10 cellular contexts compared by ENCODE assay signal in genomic region chr10:88996927-88997326, GRCh38. TPM values are rescaled to one million over a fixed set of nuclear protein-coding genes. Genes with fewer than 3 reads are reported as not detected.
DNase-seq lines count a peak whose midpoint lies in the region; ATAC-seq and TF ChIP-seq lines count a peak whose summit lies in the region.
"Had no signal": no experiment of that assay in that cellular context is flagged by ENCODE, and none has a peak within 500 bp of the region (broad histone marks: within the 10 kb centered on the region; RNA-seq: fewer than 3 reads in every experiment).

No MANE protein-coding gene starts in this region.

- no peak for TF ChIP-seq CTCF in mesothelial cell of epicardium (IDR thresholded peaks at IDR 0.05; ENCODE audit: unreplicated experiment)

- H3K4me1 Mint-ChIP-seq in stimulated activated effector memory CD8-positive, alpha-beta T cell treated with anti-CD3 and anti-CD28 coated beads, Interleukin-12 subunit alpha, Interleukin-12 subunit beta, amount 100 ng/mL, for 72 hours, result peaks cover 72% of the 10 kb centered on the region
- H3K4me1 Mint-ChIP-seq in mesothelial cell of epicardium, result peaks cover 21% of the 10 kb centered on the region

- ATAC-seq in GM18907 (IDR thresholded peaks at IDR 0.05; ENCODE audit: unreplicated experiment) (peak; percentile 60), HG02798 (IDR thresholded peaks at IDR 0.05; ENCODE audit: poor library complexity, unreplicated experiment) (peak; percentile 57), GM21528 (IDR thresholded peaks at IDR 0.05; ENCODE audit: low FRiP score, unreplicated experiment) (no peak)
- ATAC-seq in stimulated activated effector memory CD8-positive, alpha-beta T cell treated with anti-CD3 and anti-CD28 coated beads, Interleukin-12 subunit alpha, Interleukin-12 subunit beta, amount 100 ng/mL, for 72 hours, result no peak
- ATAC-seq: sciatic nerve had no signal

- H3K27me3 Mint-ChIP-seq in mesothelial cell of epicardium (ENCODE audit: low read depth), result no peaks in the 10 kb centered on the region
- H3K27me3 Mint-ChIP-seq: stimulated activated naive CD8-positive, alpha-beta T cell treated with anti-CD3 and anti-CD28 coated beads, Interleukin-15, Interleukin-2, amounts not matched to agents 100 ng/mL and 50 ng/mL, for 24 hours had no signal

- H3K27ac Mint-ChIP-seq in stimulated activated effector memory CD8-positive, alpha-beta T cell treated with anti-CD3 and anti-CD28 coated beads, Interleukin-12 subunit alpha, Interleukin-12 subunit beta, amount 100 ng/mL, for 72 hours, result no peak overlapping the region
- H3K27ac Mint-ChIP-seq in mesothelial cell of epicardium, result no peak overlapping the region
- H3K27ac Mint-ChIP-seq: stimulated activated naive CD8-positive, alpha-beta T cell treated with anti-CD3 and anti-CD28 coated beads, Interleukin-15, Interleukin-2, amounts not matched to agents 100 ng/mL and 50 ng/mL, for 24 hours had no signal

- H3K4me3 Mint-ChIP-seq in stimulated activated effector memory CD8-positive, alpha-beta T cell treated with anti-CD3 and anti-CD28 coated beads, Interleukin-12 subunit alpha, Interleukin-12 subunit beta, amount 100 ng/mL, for 72 hours, result peak overlapping the region; percentile 74
- no peak overlapping the region for H3K4me3 Mint-ChIP-seq in mesothelial cell of epicardium
- H3K4me3 Mint-ChIP-seq: stimulated activated naive CD8-positive, alpha-beta T cell treated with anti-CD3 and anti-CD28 coated beads, Interleukin-15, Interleukin-2, amounts not matched to agents 100 ng/mL and 50 ng/mL, for 24 hours had no signal

- DNase-seq in NOMO-1 treated with dmso at 0.1 percent for 144 hours (lab: John Stamatoyannopoulos, UW; ENCODE audit: unreplicated experiment) (peak; percentile 61), NCI-H510A treated with DMSO at 0.1 percent for 48 hours (lab: John Stamatoyannopoulos, UW) (no peak), mesothelial cell of epicardium (ENCODE audit: low spot score in 2 of 2, unreplicated experiment in 2 of 2) (no peak)
- no peak for DNase-seq in stimulated activated effector memory CD8-positive, alpha-beta T cell treated with anti-CD3 and anti-CD28 coated beads, Interleukin-12 subunit alpha, Interleukin-12 subunit beta, amount 100 ng/mL, for 72 hours (ENCODE audit: low spot score in 2 of 2)
- DNase-seq: erythroblast had no signal

- peaks cover 67% of the 10 kb centered on the region for H3K36me3 Mint-ChIP-seq in stimulated activated effector memory CD8-positive, alpha-beta T cell treated with anti-CD3 and anti-CD28 coated beads, Interleukin-12 subunit alpha, Interleukin-12 subunit beta, amount 100 ng/mL, for 72 hours
- H3K36me3 Mint-ChIP-seq in mesothelial cell of epicardium, result no peaks in the 10 kb centered on the region

- no peaks in the 10 kb centered on the region for H3K9me3 Mint-ChIP-seq in stimulated activated effector memory CD8-positive, alpha-beta T cell treated with anti-CD3 and anti-CD28 coated beads, Interleukin-12 subunit alpha, Interleukin-12 subunit beta, amount 100 ng/mL, for 72 hours
- no peaks in the 10 kb centered on the region for H3K9me3 Mint-ChIP-seq in mesothelial cell of epicardium
- H3K9me3 Mint-ChIP-seq: stimulated activated naive CD8-positive, alpha-beta T cell treated with anti-CD3 and anti-CD28 coated beads, Interleukin-15, Interleukin-2, amounts not matched to agents 100 ng/mL and 50 ng/mL, for 24 hours had no signal

RNA-seq across cellular contexts. Expression of gene FAS, which starts 6.3 kb away (rescaled TPM):
- total RNA-seq in mesothelial cell of epicardium, result 6.1 to 6.8 TPM (median 6.3 TPM) in 3 replicates

RNA-seq across cellular contexts. Expression of gene ACTA2, which starts 44.4 kb away (rescaled TPM):
- 126 to 133 TPM (median 126 TPM) in 3 replicates for total RNA-seq in mesothelial cell of epicardium

Comparison
In these comparisons a context has a peak if more than half of its experiments do, and no peak if none do; other contexts are left out.
1. ATAC-seq: peak in GM18907 (single experiment) and HG02798 (single experiment); none in stimulated activated effector memory CD8-positive, alpha-beta T cell treated with anti-CD3 and anti-CD28 coated beads, Interleukin-12 subunit alpha, Interleukin-12 subunit beta, amount 100 ng/mL, for 72 hours (single experiment) and GM21528 (single experiment).